1 cellular context compared by ENCODE assay signal in genomic region chr2:60437080-60437765, GRCh38.
TF ChIP-seq lines count a peak whose summit lies in the region.

No MANE protein-coding gene starts in this region.

TF ChIP-seq in WTC11, 78 proteins besides CTCF, POLR2A, EP300 and RAD21 (continued from another document):
- TF ChIP-seq, protein P1, sequence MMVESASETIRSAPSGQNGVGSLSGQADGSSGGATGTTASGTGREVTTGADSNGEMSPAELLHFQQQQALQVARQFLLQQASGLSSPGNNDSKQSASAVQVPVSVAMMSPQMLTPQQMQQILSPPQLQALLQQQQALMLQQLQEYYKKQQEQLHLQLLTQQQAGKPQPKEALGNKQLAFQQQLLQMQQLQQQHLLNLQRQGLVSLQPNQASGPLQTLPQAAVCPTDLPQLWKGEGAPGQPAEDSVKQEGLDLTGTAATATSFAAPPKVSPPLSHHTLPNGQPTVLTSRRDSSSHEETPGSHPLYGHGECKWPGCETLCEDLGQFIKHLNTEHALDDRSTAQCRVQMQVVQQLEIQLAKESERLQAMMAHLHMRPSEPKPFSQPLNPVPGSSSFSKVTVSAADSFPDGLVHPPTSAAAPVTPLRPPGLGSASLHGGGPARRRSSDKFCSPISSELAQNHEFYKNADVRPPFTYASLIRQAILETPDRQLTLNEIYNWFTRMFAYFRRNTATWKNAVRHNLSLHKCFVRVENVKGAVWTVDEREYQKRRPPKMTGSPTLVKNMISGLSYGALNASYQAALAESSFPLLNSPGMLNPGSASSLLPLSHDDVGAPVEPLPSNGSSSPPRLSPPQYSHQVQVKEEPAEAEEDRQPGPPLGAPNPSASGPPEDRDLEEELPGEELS (CRISPR knock-in tag; IDR thresholded peaks at IDR 0.05): no peak
- TF ChIP-seq ZNF121 (CRISPR knock-in tag; IDR thresholded peaks at IDR 0.05): no peak
- TF ChIP-seq SP1 (CRISPR knock-in tag; conservative IDR thresholded peaks at IDR 0.05): no peak
- TF ChIP-seq EMX1 (CRISPR knock-in tag; IDR thresholded peaks at IDR 0.05): no peak
- TF ChIP-seq ZNF232 (CRISPR knock-in tag; IDR thresholded peaks at IDR 0.05): no peak
- no peak for TF ChIP-seq ZNF281 (CRISPR knock-in tag; IDR thresholded peaks at IDR 0.05)
- no peak for TF ChIP-seq AFF4 (CRISPR knock-in tag; IDR thresholded peaks at IDR 0.05; ENCODE audit: borderline replicate concordance)
- no peak for TF ChIP-seq NFATC4 (CRISPR knock-in tag; IDR thresholded peaks at IDR 0.05)
- TF ChIP-seq, protein P2, sequence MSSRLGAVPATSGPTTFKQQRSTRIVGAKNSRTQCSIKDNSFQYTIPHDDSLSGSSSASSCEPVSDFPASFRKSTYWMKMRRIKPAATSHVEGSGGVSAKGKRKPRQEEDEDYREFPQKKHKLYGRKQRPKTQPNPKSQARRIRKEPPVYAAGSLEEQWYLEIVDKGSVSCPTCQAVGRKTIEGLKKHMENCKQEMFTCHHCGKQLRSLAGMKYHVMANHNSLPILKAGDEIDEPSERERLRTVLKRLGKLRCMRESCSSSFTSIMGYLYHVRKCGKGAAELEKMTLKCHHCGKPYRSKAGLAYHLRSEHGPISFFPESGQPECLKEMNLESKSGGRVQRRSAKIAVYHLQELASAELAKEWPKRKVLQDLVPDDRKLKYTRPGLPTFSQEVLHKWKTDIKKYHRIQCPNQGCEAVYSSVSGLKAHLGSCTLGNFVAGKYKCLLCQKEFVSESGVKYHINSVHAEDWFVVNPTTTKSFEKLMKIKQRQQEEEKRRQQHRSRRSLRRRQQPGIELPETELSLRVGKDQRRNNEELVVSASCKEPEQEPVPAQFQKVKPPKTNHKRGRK (CRISPR knock-in tag; IDR thresholded peaks at IDR 0.05; ENCODE audit: borderline replicate concordance): no peak
